10 cellular contexts compared by ENCODE assay signal in genomic region chr11:11845551-11845950, GRCh38. TPM values are rescaled to one million over a fixed set of nuclear protein-coding genes. Genes with fewer than 3 reads are reported as not detected.
A peak's percentile ranks its signal among the peaks of the same experiment; 100 is the strongest.
DNase-seq lines count a peak whose midpoint lies in the region; ATAC-seq and TF ChIP-seq lines count a peak whose summit lies in the region.
"Had no signal": no experiment of that assay in that cellular context is flagged by ENCODE, and none has a peak within 500 bp of the region (broad histone marks: within the 10 kb centered on the region; RNA-seq: fewer than 3 reads in every experiment).

No MANE protein-coding gene starts in this region.

- no peak overlapping the region for H4K91ac ChIP-seq in IMR-90 (ENCODE audit: insufficient read depth, low read depth, low read length)

- no peak overlapping the region for H3K9ac ChIP-seq in IMR-90 (ENCODE audit: low read depth, low read length)

- in situ Hi-C loops in IMR-90 (cut with MboI; ENCODE audit: low sequenced_read_pairs), result no loop called here

- H4K5ac ChIP-seq in IMR-90 (ENCODE audit: low read depth, low read length), result no peak overlapping the region

- H3K79me1 ChIP-seq in IMR-90 (ENCODE audit: low read depth in 1 of 2, low read length in 2 of 2), result peaks cover 4 to 43% of the 10 kb centered on the region in 2 experiments; a peak in 3 of 4 replicates

- H3K27me3 ChIP-seq in ACC112 (ENCODE audit: insufficient read depth, low read length), result no peaks in the 10 kb centered on the region
- H3K27me3 ChIP-seq in IMR-90 (ENCODE audit: control insufficient read depth, insufficient read depth, low read length), result no peaks in the 10 kb centered on the region
- no peaks in the 10 kb centered on the region for H3K27me3 ChIP-seq in breast epithelium

- H3K27me3 Mint-ChIP-seq in nephron progenitor cell (ENCODE audit: low read depth, poor library complexity) (no peaks in the 10 kb centered on the region), immature natural killer cell (ENCODE audit: low read depth in 3 of 3) (peaks cover 7 to 11% (median 11%) of the 10 kb centered on the region in 3 donors)
- H3K27me3 Mint-ChIP-seq: activated T-cell treated with anti-CD3 and anti-CD28 coated beads, Interleukin-2, amount 50 U/mL, for 24 hours had no signal

- H4K8ac ChIP-seq in IMR-90 (ENCODE audit: low read depth in 2 of 2, low read length in 2 of 2), result no peak overlapping the region

- H3K14ac ChIP-seq in IMR-90 (replicated peaks; ENCODE audit: low read depth, low read length), result no peak overlapping the region

- peak overlapping the region; percentile 43 for H3K4me3 Mint-ChIP-seq in nephron progenitor cell
- no peak overlapping the region for H3K4me3 Mint-ChIP-seq in immature natural killer cell
- H3K4me3 Mint-ChIP-seq: activated T-cell treated with anti-CD3 and anti-CD28 coated beads, Interleukin-2, amount 50 U/mL, for 24 hours had no signal

- DNase-seq in IMR-90 (peak; percentile 35), breast epithelium (ENCODE audit: low spot score in 2 of 2) (no peak), nephron progenitor cell (no peak), immature natural killer cell (no peak), DMS 273 (lab: John Stamatoyannopoulos, UW; ENCODE audit: unreplicated experiment) (no peak), HEK293T (ENCODE audit: extremely low spot score) (no peak), NCI-H1105 treated with DMSO at 0.1 percent for 48 hours (lab: John Stamatoyannopoulos, UW) (no peak)
- DNase-seq: activated T-cell treated with anti-CD3 and anti-CD28 coated beads, Interleukin-2, amount 50 U/mL, for 24 hours; NCI-H146 had no signal

- H3K4me2 ChIP-seq in IMR-90 (ENCODE audit: low read depth, low read length), result peak overlapping the region; percentile 45; the same call in 1 of the 2 replicates

- peaks cover 52% of the 10 kb centered on the region for H3K4me1 ChIP-seq in ACC112 (ENCODE audit: control insufficient read depth, insufficient read depth, low read length, unreplicated experiment)
- peaks cover 10% of the 10 kb centered on the region for H3K4me1 ChIP-seq in IMR-90 (ENCODE audit: control insufficient read depth, insufficient read depth, low read length)
- peaks cover 0 to 24% of the 10 kb centered on the region in 2 donors for H3K4me1 ChIP-seq in breast epithelium

- H3K79me2 ChIP-seq in ACC112 (ENCODE audit: control insufficient read depth, insufficient read depth, low read length, unreplicated experiment), result peaks cover 86% of the 10 kb centered on the region

- H3K27ac ChIP-seq in ACC112 (ENCODE audit: low read depth, low read length) (peak overlapping the region; percentile 25), IMR-90 (ENCODE audit: insufficient read depth, low read length) (no peak overlapping the region), breast epithelium (peak overlapping the region; percentile 78 to 97)

- ATAC-seq in IMR-90 (ENCODE audit: low read depth), result no peak

- no peak overlapping the region for H3K4ac ChIP-seq in IMR-90 (ENCODE audit: low read depth, low read length)

- H3K27ac Mint-ChIP-seq in nephron progenitor cell, result no peak overlapping the region
- H3K27ac Mint-ChIP-seq in immature natural killer cell, result peak overlapping the region in 1 of 6 donors; percentile 70
- H3K27ac Mint-ChIP-seq: activated T-cell treated with anti-CD3 and anti-CD28 coated beads, Interleukin-2, amount 50 U/mL, for 24 hours had no signal

- no peak for TF ChIP-seq POLR2A in IMR-90 (IDR thresholded peaks at IDR 0.05; ENCODE audit: low read depth, low read length)
- no peak for TF ChIP-seq POLR2A in breast epithelium (IDR thresholded peaks at IDR 0.05)

- H3K18ac ChIP-seq in IMR-90 (ENCODE audit: low read depth, low read length), result no peak overlapping the region

- H2AK5ac ChIP-seq in IMR-90 (ENCODE audit: low read depth, low read length), result no peak overlapping the region

- H2BK5ac ChIP-seq in IMR-90 (ENCODE audit: low read depth, low read length, poor library complexity, severe bottlenecking), result no peak overlapping the region

- H3K9me3 ChIP-seq in IMR-90 (ENCODE audit: control insufficient read depth, insufficient read depth, low read length) (no peaks in the 10 kb centered on the region), breast epithelium (no peaks in the 10 kb centered on the region)

- intact Hi-C loops in IMR-90 (cut with micrococcal nuclease), result loop anchor here (5.0 kb wide), 1 partner anchor 437 kb away; no protein-coding TSS in a partner anchor
- intact Hi-C loops in breast epithelium (cut with DNase I; ENCODE audit: low total_unique reads), result no loop called here

- H3K56ac ChIP-seq in IMR-90 (ENCODE audit: extremely low read depth, insufficient read depth, low read length), result no peak overlapping the region

- TF ChIP-seq CTCF in IMR-90 (conservative IDR thresholded peaks at IDR 0.05; ENCODE audit: low read depth, low read length), result no peak
- no peak for TF ChIP-seq CTCF in breast epithelium (IDR thresholded peaks at IDR 0.05)
- TF ChIP-seq CTCF in nephron progenitor cell (IDR thresholded peaks at IDR 0.05), result no peak

- no peak overlapping the region for H2AK9ac ChIP-seq in IMR-90 (replicated peaks; ENCODE audit: low read depth, low read length, poor library complexity)

- H3K36me3 ChIP-seq in ACC112 (ENCODE audit: insufficient read depth, low read length), result no peaks in the 10 kb centered on the region
- H3K36me3 ChIP-seq in IMR-90 (ENCODE audit: control insufficient read depth, insufficient read depth, low read length), result no peaks in the 10 kb centered on the region
- no peaks in the 10 kb centered on the region for H3K36me3 ChIP-seq in breast epithelium

- H3K4me3 ChIP-seq in ACC112 (ENCODE audit: low read depth, low read length) (peak overlapping the region; percentile 14; the same call in 1 of the 2 replicates), IMR-90 (ENCODE audit: insufficient read depth, low read depth, low read length) (no peak overlapping the region), breast epithelium (no peak overlapping the region)

- peaks cover 59% of the 10 kb centered on the region for H4K20me1 ChIP-seq in IMR-90 (ENCODE audit: insufficient read depth, low read length)

- CTCF ChIA-PET in IMR-90 (lab: Yijun Ruan, JAX) (no interaction called here), HEK293T (lab: Yijun Ruan, JAX) (interaction anchor here (0.7 to 1.5 kb wide), 2 partner anchors 37 to 334 kb away, joined by 3 to 4 read pairs; no protein-coding TSS in a partner anchor)

- WGBS in IMR-90 (ENCODE audit: extremely low coverage in 2 of 2, insufficient read length in 1 of 2), 2 experiments, result no CpG with 5 or more reads among the region's 1 CpG

- peaks cover 11% of the 10 kb centered on the region for H3K9me1 ChIP-seq in IMR-90 (ENCODE audit: insufficient read depth, low read length)

- H3K4me1 Mint-ChIP-seq in nephron progenitor cell (peaks cover 17% of the 10 kb centered on the region), immature natural killer cell (peaks cover 27 to 39% of the 10 kb centered on the region in 2 donors)

- no peak overlapping the region for H2BK120ac ChIP-seq in IMR-90 (ENCODE audit: low read depth, low read length)

- H2BK20ac ChIP-seq in IMR-90 (ENCODE audit: low read depth, low read length), result no peak overlapping the region

- POLR2A ChIA-PET in IMR-90 (lab: Charles Lee; ENCODE audit: unreplicated experiment) (interaction anchor here (0.6 kb wide), 1 partner anchor 905 kb away, joined by 3 read pairs; no protein-coding TSS in a partner anchor), HEK293T (lab: Yijun Ruan, JAX) (no interaction called here)

- H3K23ac ChIP-seq in IMR-90 (ENCODE audit: low read depth, low read length), result no peak overlapping the region

- H2AFZ ChIP-seq in ACC112 (ENCODE audit: low read length, unreplicated experiment) (no peak overlapping the region), IMR-90 (replicated peaks; ENCODE audit: low read length, poor library complexity) (no peak overlapping the region)

- dilution Hi-C loops in IMR-90 (cut with HindIII; ENCODE audit: low sequenced_read_pairs, unreplicated experiment), result no loop called here

- peaks cover 18% of the 10 kb centered on the region for H3K36me3 Mint-ChIP-seq in nephron progenitor cell (ENCODE audit: low read depth)
- no peaks in the 10 kb centered on the region for H3K36me3 Mint-ChIP-seq in immature natural killer cell

- no TSS peak for BruUV-seq in IMR-90 (replicated peaks; lab: Mats Ljungman, UMichigan)

- no peak for TF ChIP-seq RAD21 in IMR-90 (IDR thresholded peaks at IDR 0.05; ENCODE audit: low read length)

- no peak overlapping the region for H2BK15ac ChIP-seq in IMR-90 (ENCODE audit: low read depth, low read length)

- H3K9me3 Mint-ChIP-seq in nephron progenitor cell, result peaks cover 17% of the 10 kb centered on the region
- H3K9me3 Mint-ChIP-seq in immature natural killer cell, result no peaks in the 10 kb centered on the region
- H3K9me3 Mint-ChIP-seq: activated T-cell treated with anti-CD3 and anti-CD28 coated beads, Interleukin-2, amount 50 U/mL, for 24 hours had no signal

TF ChIP-seq in IMR-90, 13 proteins besides CTCF, POLR2A, EP300 and RAD21 (continues in another document):
- no peak for TF ChIP-seq CHD1 (IDR thresholded peaks at IDR 0.05; ENCODE audit: low read depth, low read length)
- no peak for TF ChIP-seq SMC3 (IDR thresholded peaks at IDR 0.05; ENCODE audit: low read depth, low read length)
- TF ChIP-seq RCOR1 (IDR thresholded peaks at IDR 0.05; ENCODE audit: insufficient replicate concordance, low read length), result no peak
- no peak for TF ChIP-seq BHLHE40 (IDR thresholded peaks at IDR 0.05; ENCODE audit: low read depth, low read length)
- TF ChIP-seq MAZ (IDR thresholded peaks at IDR 0.05; ENCODE audit: borderline replicate concordance, low read depth, low read length), result no peak
- TF ChIP-seq FOS (IDR thresholded peaks at IDR 0.05; ENCODE audit: low read depth, low read length), result no peak
- TF ChIP-seq MAFK (IDR thresholded peaks at IDR 0.05; ENCODE audit: low read depth, low read length), result no peak

TF ChIP-seq in HEK293T, 16 proteins besides CTCF, POLR2A, EP300 and RAD21 (continues in another document):
- TF ChIP-seq SP1 (IDR thresholded peaks at IDR 0.05) (no peak), LEF1 (IDR thresholded peaks at IDR 0.05; ENCODE audit: borderline replicate concordance) (no peak), BHLHE40 (IDR thresholded peaks at IDR 0.05; ENCODE audit: borderline replicate concordance) (no peak), NFRKB (IDR thresholded peaks at IDR 0.05) (no peak), FOXA1 (IDR thresholded peaks at IDR 0.05) (no peak), ARNT (IDR thresholded peaks at IDR 0.05) (no peak), CTBP1 (IDR thresholded peaks at IDR 0.05; ENCODE audit: borderline replicate concordance) (no peak)

RNA-seq across cellular contexts. Expression of gene USP47, which starts 3.8 kb away (rescaled TPM):
- total RNA-seq in IMR-90 (2012; rRNA removed) (110 and 117 TPM in 2 replicates), breast epithelium (100 to 1,000 TPM in 1 of 3 donors, 10 to 100 TPM in 2; 82.9 to 118 (median 100.0) TPM)
- polyA plus RNA-seq in IMR-90 (2012; rRNA removed) (12.4 and 15.0 TPM in 2 replicates), immature natural killer cell (10 to 100 TPM; 36.3 to 72.4 (median 43.5) TPM)
- 3.8 and 5.9 TPM in 2 replicates for polyA plus RNA-seq in IMR-90 (2012; cell fraction: cytosol; rRNA removed)
- polyA plus RNA-seq in IMR-90 (2012; cell fraction: nucleus; rRNA removed; ENCODE audit: low replicate concordance), result 5.9 and 41.8 TPM in 2 replicates
